Comparison of ENCODE assay signal across 26 cellular contexts in the genomic region with DNA sequence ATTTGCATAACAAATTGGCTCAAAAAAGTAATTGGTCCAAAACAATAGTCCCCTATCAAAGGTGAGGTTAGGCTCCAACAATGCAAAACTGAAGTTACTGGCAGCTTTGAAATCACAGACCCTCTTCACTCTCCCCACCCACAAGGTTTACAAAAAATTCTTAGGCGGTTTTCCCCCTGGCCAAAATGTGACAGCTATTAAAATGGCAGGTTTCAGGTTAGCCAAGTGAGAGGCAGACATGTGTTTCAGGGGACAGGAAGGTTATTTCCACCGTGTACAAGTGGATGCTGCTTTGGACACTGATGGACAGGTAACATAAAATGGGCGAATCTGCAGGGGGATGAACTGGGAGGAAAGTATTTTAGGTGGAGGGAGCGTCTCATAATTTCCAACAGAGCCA. TPM values are rescaled to one million over a fixed set of nuclear protein-coding genes. Genes with fewer than 3 reads are reported as not detected.
"Had no signal": no experiment of that assay in that cellular context is flagged by ENCODE, and none has a peak within 500 bp of the region (broad histone marks: within the 10 kb centered on the region; RNA-seq: fewer than 3 reads in every experiment).

No MANE protein-coding gene starts in this region.

- H3K4me3 ChIP-seq: K562, SJCRH30 had no signal

- H3K9me3 Mint-ChIP-seq: IgD-negative memory B cell had no signal

- DNase-seq: Kasumi-1, MM.1S, NCI-H1105, NCI-H1417, NCI-H1436 treated with DMSO at 0.1 percent for 48 hours, NCI-H1694, NCI-H187 treated with DMSO at 0.1 percent for 48 hours, NCI-H2029 treated with DMSO at 0.1 percent for 48 hours, NCI-H2171 treated with DMSO at 0.1 percent for 48 hours, NCI-H345, NCI-H446 treated with DMSO at 0.1 percent for 48 hours, NCI-H510A treated with DMSO at 0.1 percent for 48 hours, NCI-H69, NCI-H774, PC-3, SHP77 treated with DMSO at 0.1 percent for 48 hours, SJCRH30, T-helper 1 cell had no signal

- H3K4me3 Mint-ChIP-seq: IgD-negative memory B cell had no signal

- H3K27me3 Mint-ChIP-seq: IgD-negative memory B cell had no signal

- H3K27ac Mint-ChIP-seq: IgD-negative memory B cell had no signal

- ATAC-seq: K562, Panc1, PC-3, Right ventricle myocardium inferior, SK-N-SH treated with all-trans-retinoic acid at 6 μM for 48 hours had no signal

RNA-seq across cellular contexts. Expression of a gene that starts 0.9 kb away (rescaled TPM):
- total RNA-seq: K562, M059J, OCI-LY7, PC-3, Right ventricle myocardium inferior, RPMI7951, SJCRH30 had no signal
